ENCODE assay signal across 1 cellular context in genomic region chr2:176686328-176686727, GRCh38.
TF ChIP-seq lines count a peak whose summit lies in the region.

No MANE protein-coding gene starts in this region.

TF ChIP-seq in GM23338, 12 proteins besides CTCF, POLR2A, EP300 and RAD21 (continued from another document):
- TF ChIP-seq ZNF462 (CRISPR knock-in tag; IDR thresholded peaks at IDR 0.05) (no peak), ZNF331 (CRISPR knock-in tag; IDR thresholded peaks at IDR 0.05; ENCODE audit: low read depth) (no peak), ETS1 (IDR thresholded peaks at IDR 0.05) (no peak), EZH2 (IDR thresholded peaks at IDR 0.05; ENCODE audit: low read depth, unreplicated experiment) (no peak)
TF ChIP-seq in GM23338: peak in this region for 0.
